8 cellular contexts compared by ENCODE assay signal in the genomic region with DNA sequence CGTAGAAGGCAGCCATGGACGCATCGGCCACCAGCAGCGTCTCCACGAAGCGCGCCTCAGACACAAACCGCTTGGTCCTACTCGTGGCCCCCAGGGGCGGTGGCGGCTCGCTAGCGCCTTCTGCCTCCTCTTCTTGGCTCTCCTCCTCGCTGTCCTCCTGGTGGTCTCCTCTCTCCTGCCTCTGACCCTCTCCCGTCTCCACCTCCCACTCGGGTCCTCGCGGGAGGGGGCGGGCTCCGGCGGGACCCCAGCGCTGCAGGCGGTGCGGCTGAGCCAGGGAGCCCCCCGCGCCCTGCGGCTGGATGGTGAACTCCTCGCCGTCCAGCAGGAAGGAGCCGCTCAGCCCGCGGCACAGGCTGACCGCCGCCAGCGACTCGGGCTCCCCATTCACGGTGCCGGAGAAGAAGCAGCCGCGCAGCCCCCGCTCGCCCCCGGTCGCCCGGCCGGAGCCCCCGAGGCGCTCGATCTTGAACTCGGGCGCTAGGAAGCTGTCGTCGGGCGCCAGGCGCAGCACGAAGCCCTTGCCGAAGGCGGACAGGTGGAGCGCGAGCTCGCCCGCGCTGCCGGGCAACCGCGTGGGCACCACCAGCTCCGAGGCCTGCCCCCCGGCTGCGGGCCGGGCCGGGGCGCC. TPM values are rescaled to one million over a fixed set of nuclear protein-coding genes. Genes with fewer than 3 reads are reported as not detected.
DNase-seq lines count a peak whose midpoint lies in the region; ATAC-seq and TF ChIP-seq lines count a peak whose summit lies in the region.

No MANE protein-coding gene starts in this region.

- 0 to 3% methylated on average over 7 to 8 of the region's 72 CpGs for WGBS in gastroesophageal sphincter (ENCODE audit: low coverage in 1 of 2), 2 donors
- WGBS in ovary, 3 donors: 0 to 1% (median 1%) methylated on average over 27 to 72 of the region's 72 CpGs

- H3K27ac ChIP-seq in gastroesophageal sphincter (peak overlapping the region in 3 of 4 donors; percentile 40 to 86 (median 59)), ovary (no peak overlapping the region)

- no peak for TF ChIP-seq EP300 in gastroesophageal sphincter (IDR thresholded peaks at IDR 0.05)
- TF ChIP-seq EP300 in ovary (IDR thresholded peaks at IDR 0.05): no peak

- ATAC-seq in gastroesophageal sphincter (peak; percentile 43), HG02763 (IDR thresholded peaks at IDR 0.05; ENCODE audit: unreplicated experiment) (no peak), HG03565 (IDR thresholded peaks at IDR 0.05; ENCODE audit: unreplicated experiment) (no peak)

- no peaks in the 10 kb centered on the region for H3K36me3 ChIP-seq in NT2/D1 (ENCODE audit: insufficient read depth, insufficient read length, low read length)
- H3K36me3 ChIP-seq in gastroesophageal sphincter: no peaks in the 10 kb centered on the region
- H3K36me3 ChIP-seq in ovary: no peaks in the 10 kb centered on the region

- H3K4me3 ChIP-seq in NT2/D1 (ENCODE audit: insufficient read length, low read depth) (peak overlapping the region; percentile 32), gastroesophageal sphincter (peak overlapping the region; percentile 64 to 68), ovary (peak overlapping the region; percentile 38)

- H3K4me1 ChIP-seq in NT2/D1 (ENCODE audit: insufficient read depth, insufficient read length) (peaks cover 4% of the 10 kb centered on the region), gastroesophageal sphincter (peaks cover 0 to 46% (median 9%) of the 10 kb centered on the region in 3 donors), ovary (ENCODE audit: insufficient read depth) (peaks cover 2% of the 10 kb centered on the region)

- TF ChIP-seq POLR2A in gastroesophageal sphincter (IDR thresholded peaks at IDR 0.05): no peak
- no peak for TF ChIP-seq POLR2A in ovary (IDR thresholded peaks at IDR 0.05)

- intact Hi-C loops in ovary (cut with DNase I): loop anchor here in 1 of 4 donors (10.0 kb wide), 1 partner anchor 223 kb away; no protein-coding TSS in a partner anchor

- peaks cover 48% of the 10 kb centered on the region for H3K27me3 ChIP-seq in NT2/D1 (ENCODE audit: insufficient read depth, insufficient read length)
- H3K27me3 ChIP-seq in gastroesophageal sphincter: peaks cover 34% of the 10 kb centered on the region
- H3K27me3 ChIP-seq in ovary: no peaks in the 10 kb centered on the region

- H3K9ac ChIP-seq in NT2/D1 (ENCODE audit: insufficient read length, low read depth): peak overlapping the region; percentile 61

- peak in 3 of 4 experiments; percentile 35 to 64 (median 54) for TF ChIP-seq CTCF in gastroesophageal sphincter (IDR thresholded peaks at IDR 0.05)
- no peak for TF ChIP-seq CTCF in ovary (IDR thresholded peaks at IDR 0.05)

- DNase-seq in D341Med (ENCODE audit: low spot score): peak; percentile 73
- DNase-seq in NT2/D1 (ENCODE audit: low read depth, low spot score): no peak
- DNase-seq in ovary: peak in 2 of 5 donors; percentile 37 to 49
- no peak for DNase-seq in inferior parietal cortex (ENCODE audit: extremely low spot score)
- no peak for DNase-seq in NCI-H526 treated with DMSO at 0.1 percent for 48 hours (lab: John Stamatoyannopoulos, UW)

- H3K9me3 ChIP-seq in NT2/D1 (ENCODE audit: insufficient read depth, low read length) (no peaks in the 10 kb centered on the region), gastroesophageal sphincter (no peaks in the 10 kb centered on the region), ovary (no peaks in the 10 kb centered on the region)

RNA-seq across cellular contexts. Expression of gene ADAMTS8, which starts 0.7 kb away (rescaled TPM):
- 10 to 100 TPM in 3 of 4 donors, 1 to 10 TPM in 1; 10.0 to 45.6 (median 34.0) TPM for total RNA-seq in gastroesophageal sphincter
- total RNA-seq in ovary: 1 to 10 TPM in 4 of 7 donors, under 1 TPM in 3; 0.24 to 2.1 (median 1.1) TPM
- polyA plus RNA-seq in ovary: 1 to 10 TPM in 1 of 2 donors, under 1 TPM in 1; 0.51 to 1.8 TPM

RNA-seq across cellular contexts. Expression of gene ADAMTS15, which starts 20.7 kb away (rescaled TPM):
- total RNA-seq in gastroesophageal sphincter (10 to 100 TPM in 1 of 4 donors, 1 to 10 TPM in 3; 8.4 to 11.8 (median 9.5) TPM), ovary (1 to 10 TPM in 6 of 7 donors, under 1 TPM in 1; 0.95 to 7.2 (median 3.4) TPM)
- polyA plus RNA-seq in ovary: 1 to 10 TPM; 1.2 to 2.7 TPM

Comparison
In these comparisons a context has a peak if more than half of its experiments do, and no peak if none do; other contexts are left out.
1. H3K27ac ChIP-seq: peak in gastroesophageal sphincter (3 of 4); none in ovary (0 of 2).
2. CTCF ChIP-seq: peak in gastroesophageal sphincter (3 of 4); none in ovary (0 of 3).
3. Peak in every context shown above with its lines, with median percentiles within 50 percentile points of each other: H3K4me3 ChIP-seq.